14 cellular contexts compared by ENCODE assay signal in the genomic region with DNA sequence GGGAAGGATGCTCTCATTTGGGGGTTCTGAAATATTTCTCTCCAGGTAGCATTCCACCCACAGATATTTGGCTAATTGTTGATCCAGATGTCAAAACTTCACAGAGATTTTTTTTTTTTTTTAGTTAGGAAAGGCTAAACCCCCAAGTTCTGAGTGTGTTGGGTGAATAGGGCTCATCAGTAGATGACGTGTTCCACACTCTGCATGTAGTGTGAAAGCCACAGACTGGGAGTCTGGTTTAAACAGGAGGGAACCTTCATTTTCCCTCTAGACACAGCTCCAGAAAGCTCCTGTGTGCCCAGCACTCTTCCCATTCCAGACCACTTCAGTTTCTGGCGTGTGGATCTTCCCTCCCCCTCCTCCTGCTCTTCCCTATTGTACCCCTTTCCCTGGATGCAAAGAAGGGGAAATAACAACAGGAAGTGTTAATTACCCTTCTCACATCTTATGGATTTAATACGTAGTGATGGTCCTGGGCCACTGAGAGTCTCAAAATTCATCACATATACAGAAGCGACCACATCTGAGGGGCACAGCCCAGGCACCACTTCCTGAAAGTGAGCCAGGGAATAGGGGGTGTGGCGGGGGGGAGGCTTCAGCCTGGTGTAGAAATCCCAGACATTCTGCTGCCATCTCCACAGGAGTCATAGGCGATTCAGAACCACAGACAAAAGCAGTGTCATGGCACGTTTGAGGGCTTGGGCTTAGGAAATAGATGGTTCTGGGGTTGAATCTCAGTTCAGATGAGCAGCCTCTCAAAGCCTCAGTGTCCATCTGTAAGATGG.
A peak's percentile ranks its signal among the peaks of the same experiment; 100 is the strongest.
DNase-seq lines count a peak whose midpoint lies in the region; ATAC-seq and TF ChIP-seq lines count a peak whose summit lies in the region.
"Had no signal": no experiment of that assay in that cellular context is flagged by ENCODE, and none has a peak within 500 bp of the region (broad histone marks: within the 10 kb centered on the region; RNA-seq: fewer than 3 reads in every experiment).

No MANE protein-coding gene starts in this region.

- no peaks in the 10 kb centered on the region for H3K9me3 Mint-ChIP-seq in activated naive CD4-positive, alpha-beta T cell treated with anti-CD3 and anti-CD28 coated beads, Interleukin-2, amount 10 ng/mL, durations not matched to agents 7 days and 5 days
- H3K9me3 Mint-ChIP-seq in chondrocyte (ENCODE audit: low read depth), result no peaks in the 10 kb centered on the region
- H3K9me3 Mint-ChIP-seq in stimulated activated effector memory CD8-positive, alpha-beta T cell treated with anti-CD3 and anti-CD28 coated beads, Interleukin-12 subunit alpha, Interleukin-12 subunit beta, amount 100 ng/mL, for 72 hours, result no peaks in the 10 kb centered on the region
- H3K9me3 Mint-ChIP-seq: activated CD4-positive, alpha-beta memory T cell treated with anti-CD3 and anti-CD28 coated beads for 36 hours; type B pancreatic cell had no signal

- no peaks in the 10 kb centered on the region for H4K20me1 ChIP-seq in OCI-LY3 (ENCODE audit: insufficient read depth, low read length)

- H3K27ac Mint-ChIP-seq in activated naive CD4-positive, alpha-beta T cell treated with anti-CD3 and anti-CD28 coated beads, Interleukin-2, amount 10 ng/mL, durations not matched to agents 7 days and 5 days, result peak overlapping the region; percentile 40
- H3K27ac Mint-ChIP-seq in chondrocyte (ENCODE audit: unreplicated experiment), result peak overlapping the region; percentile 80
- peak overlapping the region; percentile 46 for H3K27ac Mint-ChIP-seq in stimulated activated effector memory CD8-positive, alpha-beta T cell treated with anti-CD3 and anti-CD28 coated beads, Interleukin-12 subunit alpha, Interleukin-12 subunit beta, amount 100 ng/mL, for 72 hours
- H3K27ac Mint-ChIP-seq: activated CD4-positive, alpha-beta memory T cell treated with anti-CD3 and anti-CD28 coated beads for 36 hours had no signal

- H3K4me1 ChIP-seq in OCI-LY3 (ENCODE audit: low read length), result peaks cover 44% of the 10 kb centered on the region
- H3K4me1 ChIP-seq: colonic mucosa had no signal

- H3K4me3 ChIP-seq in OCI-LY3 (ENCODE audit: low read length), result no peak overlapping the region
- H3K4me3 ChIP-seq: colonic mucosa had no signal

- peaks cover 2% of the 10 kb centered on the region for H3K36me3 Mint-ChIP-seq in activated naive CD4-positive, alpha-beta T cell treated with anti-CD3 and anti-CD28 coated beads, Interleukin-2, amount 10 ng/mL, durations not matched to agents 7 days and 5 days
- H3K36me3 Mint-ChIP-seq in chondrocyte (ENCODE audit: low read depth), result peaks cover 3% of the 10 kb centered on the region
- H3K36me3 Mint-ChIP-seq in stimulated activated effector memory CD8-positive, alpha-beta T cell treated with anti-CD3 and anti-CD28 coated beads, Interleukin-12 subunit alpha, Interleukin-12 subunit beta, amount 100 ng/mL, for 72 hours, result peaks cover 2% of the 10 kb centered on the region

- no peak for DNase-seq in activated naive CD4-positive, alpha-beta T cell treated with anti-CD3 and anti-CD28 coated beads, Interleukin-2, amount 10 ng/mL, durations not matched to agents 7 days and 5 days
- DNase-seq in activated naive CD4-positive, alpha-beta T cell treated with anti-CD3 and anti-CD28 coated beads, Interleukin-2, amount 50 U/mL, for 16 hours, result no peak
- DNase-seq in chondrocyte (ENCODE audit: low spot score) (no peak), NCI-H446 treated with DMSO at 0.1 percent for 48 hours (lab: John Stamatoyannopoulos, UW) (no peak), nucleus accumbens (lab: John Stamatoyannopoulos, UW) (no peak), activated T-cell treated with anti-CD3 and anti-CD28 coated beads for 4 hours (no peak)
- no peak for DNase-seq in stimulated activated effector memory CD8-positive, alpha-beta T cell treated with anti-CD3 and anti-CD28 coated beads, Interleukin-12 subunit alpha, Interleukin-12 subunit beta, amount 100 ng/mL, for 72 hours (ENCODE audit: low spot score in 2 of 2)
- DNase-seq: KG1; NCI-H1436 treated with DMSO at 0.1 percent for 48 hours; stimulated activated CD4-positive, alpha-beta T cell treated with anti-CD3 and anti-CD28 coated beads, Interleukin-4, amount 100 ng/mL, for 24 hours had no signal

- no peak overlapping the region for H3K4me3 Mint-ChIP-seq in activated naive CD4-positive, alpha-beta T cell treated with anti-CD3 and anti-CD28 coated beads, Interleukin-2, amount 10 ng/mL, durations not matched to agents 7 days and 5 days
- H3K4me3 Mint-ChIP-seq in chondrocyte (ENCODE audit: unreplicated experiment), result no peak overlapping the region
- H3K4me3 Mint-ChIP-seq in stimulated activated effector memory CD8-positive, alpha-beta T cell treated with anti-CD3 and anti-CD28 coated beads, Interleukin-12 subunit alpha, Interleukin-12 subunit beta, amount 100 ng/mL, for 72 hours, result no peak overlapping the region
- H3K4me3 Mint-ChIP-seq: activated CD4-positive, alpha-beta memory T cell treated with anti-CD3 and anti-CD28 coated beads for 36 hours; type B pancreatic cell had no signal

- H3K9ac ChIP-seq in OCI-LY3 (ENCODE audit: low read length), result no peak overlapping the region

- peaks cover 11% of the 10 kb centered on the region for H3K4me1 Mint-ChIP-seq in activated naive CD4-positive, alpha-beta T cell treated with anti-CD3 and anti-CD28 coated beads, Interleukin-2, amount 10 ng/mL, durations not matched to agents 7 days and 5 days
- peaks cover 73% of the 10 kb centered on the region for H3K4me1 Mint-ChIP-seq in chondrocyte (ENCODE audit: low read depth)
- peaks cover 38% of the 10 kb centered on the region for H3K4me1 Mint-ChIP-seq in stimulated activated effector memory CD8-positive, alpha-beta T cell treated with anti-CD3 and anti-CD28 coated beads, Interleukin-12 subunit alpha, Interleukin-12 subunit beta, amount 100 ng/mL, for 72 hours

- peak; percentile 82 for ATAC-seq in stimulated activated effector memory CD8-positive, alpha-beta T cell treated with anti-CD3 and anti-CD28 coated beads, Interleukin-12 subunit alpha, Interleukin-12 subunit beta, amount 100 ng/mL, for 72 hours

- no peaks in the 10 kb centered on the region; the same call in 1 of the 2 replicates for H3K27me3 ChIP-seq in OCI-LY3 (ENCODE audit: low read depth, low read length)
- H3K27me3 ChIP-seq: colonic mucosa had no signal

- TF ChIP-seq CTCF in OCI-LY3 (IDR thresholded peaks at IDR 0.05; ENCODE audit: low read depth, low read length) (no peak), chondrocyte (IDR thresholded peaks at IDR 0.05) (no peak)

- H3K79me2 ChIP-seq in OCI-LY3 (ENCODE audit: low read length), result no peaks in the 10 kb centered on the region; the same call in 1 of the 2 replicates

- H3K4me2 ChIP-seq in OCI-LY3 (ENCODE audit: low read length), result peak overlapping the region; percentile 18; the same call in 1 of the 2 replicates

- no peaks in the 10 kb centered on the region for H3K27me3 Mint-ChIP-seq in activated naive CD4-positive, alpha-beta T cell treated with anti-CD3 and anti-CD28 coated beads, Interleukin-2, amount 10 ng/mL, durations not matched to agents 7 days and 5 days
- no peaks in the 10 kb centered on the region for H3K27me3 Mint-ChIP-seq in chondrocyte (ENCODE audit: low read depth)
- H3K27me3 Mint-ChIP-seq: activated CD4-positive, alpha-beta memory T cell treated with anti-CD3 and anti-CD28 coated beads for 36 hours; type B pancreatic cell had no signal

- H3K36me3 ChIP-seq in OCI-LY3 (replicated peaks; ENCODE audit: low read depth, low read length), result no peaks in the 10 kb centered on the region
- H3K36me3 ChIP-seq: colonic mucosa had no signal

- H3K9me3 ChIP-seq in OCI-LY3 (ENCODE audit: insufficient read depth, low read length), result no peaks in the 10 kb centered on the region
- H3K9me3 ChIP-seq: colonic mucosa had no signal

- H2AFZ ChIP-seq in OCI-LY3 (ENCODE audit: low read depth, low read length), result no peak overlapping the region

- no peak overlapping the region for H3K27ac ChIP-seq in OCI-LY3 (ENCODE audit: low read length)
- H3K27ac ChIP-seq: colonic mucosa had no signal

- CTCF ChIA-PET in activated naive CD4-positive, alpha-beta T cell treated with anti-CD3 and anti-CD28 coated beads, Interleukin-2, amount 10 ng/mL, durations not matched to agents 7 days and 5 days (lab: Charles Lee), result interaction anchor here (0.7 to 1.2 kb wide), 3 partner anchors 68 to 293 kb away, joined by 3 to 4 read pairs (median 3); no protein-coding TSS in a partner anchor
